In the genomic region with DNA sequence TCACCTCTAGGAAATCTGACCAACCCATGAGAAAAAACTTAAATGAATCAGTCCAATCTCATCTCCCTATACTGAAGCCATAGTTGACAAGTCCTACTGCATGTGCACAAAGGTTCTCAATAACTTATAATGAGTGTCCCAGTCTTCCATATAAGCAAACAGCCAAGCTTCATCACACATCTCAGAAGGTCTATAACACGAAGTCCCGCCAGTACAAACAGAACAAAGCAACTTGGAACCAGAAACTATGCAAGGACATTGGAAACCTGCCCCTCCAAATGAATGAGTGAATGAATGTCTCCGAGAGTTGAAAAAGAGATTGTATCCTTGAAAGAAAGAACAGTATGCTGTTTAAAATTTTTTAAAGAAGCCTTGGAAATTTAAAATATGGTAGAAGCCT, we compare ENCODE assay signal across 16 cellular contexts.
"Had no signal": no experiment of that assay in that cellular context is flagged by ENCODE, and none has a peak within 500 bp of the region (broad histone marks: within the 10 kb centered on the region; RNA-seq: fewer than 3 reads in every experiment).

No MANE protein-coding gene starts in this region.

- DNase-seq: activated CD4-positive, alpha-beta memory T cell treated with anti-CD3 and anti-CD28 coated beads for 36 hours; activated gamma-delta T cell; activated T-cell treated with anti-CD3 and anti-CD28 coated beads, Interleukin-2, amount 50 U/mL, for 4 hours; anterior cingulate cortex; central memory CD4-positive, alpha-beta T cell; effector memory CD8-positive, alpha-beta T cell; erythroblast; mesendoderm; ovary; SHP77 treated with DMSO at 0.1 percent for 48 hours; SW 1271; T-helper 9 cell; upper lobe of right lung had no signal

- ATAC-seq: activated T-cell treated with anti-CD3 and anti-CD28 coated beads, Interleukin-2, amount 50 U/mL, for 4 hours; effector memory CD8-positive, alpha-beta T cell; left lobe of liver; upper lobe of right lung had no signal

- H3K27ac Mint-ChIP-seq: activated CD4-positive, alpha-beta memory T cell treated with anti-CD3 and anti-CD28 coated beads for 36 hours; activated naive CD8-positive, alpha-beta T cell; effector memory CD8-positive, alpha-beta T cell had no signal

- H3K27me3 ChIP-seq: ovary, upper lobe of right lung had no signal

- H3K27ac ChIP-seq: ovary, upper lobe of right lung had no signal

- H3K27me3 Mint-ChIP-seq: activated CD4-positive, alpha-beta memory T cell treated with anti-CD3 and anti-CD28 coated beads for 36 hours; activated naive CD8-positive, alpha-beta T cell had no signal

- H3K4me3 Mint-ChIP-seq: activated CD4-positive, alpha-beta memory T cell treated with anti-CD3 and anti-CD28 coated beads for 36 hours; activated naive CD8-positive, alpha-beta T cell; activated T-cell treated with anti-CD3 and anti-CD28 coated beads, Interleukin-2, amount 50 U/mL, for 4 hours; effector memory CD8-positive, alpha-beta T cell had no signal

- H3K36me3 ChIP-seq: ovary had no signal

- H3K36me3 Mint-ChIP-seq: activated CD4-positive, alpha-beta memory T cell treated with anti-CD3 and anti-CD28 coated beads for 36 hours; activated naive CD8-positive, alpha-beta T cell had no signal

- H3K4me3 ChIP-seq: ovary, skin epidermis, upper lobe of right lung had no signal
